Comparison of ENCODE assay signal across 17 cellular contexts in the genomic region with DNA sequence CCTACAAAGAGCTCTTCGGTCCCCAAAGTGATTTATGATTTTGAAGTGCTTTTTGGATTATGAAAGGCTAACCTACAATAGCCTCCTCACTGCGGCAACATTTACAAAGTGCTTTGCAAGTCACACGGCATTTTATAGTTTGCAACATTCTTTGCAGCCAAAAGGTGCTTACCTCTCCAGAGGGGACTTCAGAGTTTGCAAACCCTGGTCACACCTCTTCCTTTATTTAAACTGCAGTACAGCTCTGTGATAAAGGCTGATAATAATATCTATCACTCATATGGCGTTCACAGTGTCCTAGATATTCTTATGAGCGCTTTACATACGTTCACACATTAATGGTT. TPM values are rescaled to one million over a fixed set of nuclear protein-coding genes. Genes with fewer than 3 reads are reported as not detected.
DNase-seq lines count a peak whose midpoint lies in the region; ATAC-seq, FAIRE-seq and TF ChIP-seq lines count a peak whose summit lies in the region.
"Had no signal": no experiment of that assay in that cellular context is flagged by ENCODE, and none has a peak within 500 bp of the region (broad histone marks: within the 10 kb centered on the region; RNA-seq: fewer than 3 reads in every experiment).

No MANE protein-coding gene starts in this region.

- H3K27me3 ChIP-seq in K562 (ENCODE audit: control insufficient read depth in 2 of 2, insufficient read depth in 2 of 2, low read length in 2 of 2), result no peaks in the 10 kb centered on the region
- no peaks in the 10 kb centered on the region for H3K27me3 ChIP-seq in smooth muscle cell (ENCODE audit: low read depth)
- H3K27me3 ChIP-seq in foreskin keratinocyte, result no peaks in the 10 kb centered on the region
- H3K27me3 ChIP-seq: BE2C, brain microvascular endothelial cell, heart left ventricle had no signal

- TF ChIP-seq POLR2A in K562 (conservative IDR thresholded peaks at IDR 0.05), result no peak

- H3K9ac ChIP-seq in K562 (ENCODE audit: insufficient read depth in 1 of 2, low read depth in 2 of 2, low read length in 2 of 2) (no peak overlapping the region; a peak in 1 of 4 replicates), smooth muscle cell (ENCODE audit: low read depth) (no peak overlapping the region)

- H3K4me1 ChIP-seq in K562 (replicated peaks in 1 of 2; ENCODE audit: control insufficient read depth in 2 of 2, insufficient read depth in 2 of 2, low read length in 2 of 2) (peaks cover 37 to 47% of the 10 kb centered on the region in 2 experiments), smooth muscle cell (ENCODE audit: low read depth) (peaks cover 16% of the 10 kb centered on the region), foreskin keratinocyte (peaks cover 11% of the 10 kb centered on the region)
- H3K4me1 ChIP-seq: BE2C, psoas muscle had no signal

- H3K79me2 ChIP-seq in K562 (ENCODE audit: control insufficient read depth, insufficient read depth, low read length) (no peaks in the 10 kb centered on the region), smooth muscle cell (ENCODE audit: low read depth) (no peaks in the 10 kb centered on the region)

- H3K27ac Mint-ChIP-seq in HFFc6 (peak overlapping the region; percentile 57; the same call in 1 of the 2 replicates), mesothelial cell of epicardium (peak overlapping the region; percentile 98)
- H3K27ac Mint-ChIP-seq: activated CD4-positive, alpha-beta memory T cell treated with anti-CD3 and anti-CD28 coated beads, Interleukin-2, amount 10 ng/mL, durations not matched to agents 7 days and 5 days; activated naive CD4-positive, alpha-beta T cell treated with anti-CD3 and anti-CD28 coated beads, Interleukin-2, amount 50 U/mL, for 24 hours had no signal

- POLR2A ChIA-PET in K562 (lab: Yijun Ruan, JAX), result interaction anchor here (0.6 to 2.2 kb wide), 4 partner anchors 10 to 37 kb away, joined by 3 to 12 read pairs (median 3); no protein-coding TSS in a partner anchor

- peaks cover 27% of the 10 kb centered on the region for H3K4me1 Mint-ChIP-seq in HFFc6 (ENCODE audit: low read depth)
- peaks cover 46% of the 10 kb centered on the region for H3K4me1 Mint-ChIP-seq in mesothelial cell of epicardium

- TF ChIP-seq CTCF in HFFc6 (IDR thresholded peaks at IDR 0.05) (no peak), K562 (IDR thresholded peaks at IDR 0.05 in 2 of 3, conservative IDR thresholded peaks at IDR 0.05 in 1 of 3; ENCODE audit: insufficient read depth in 2 of 3, low read depth in 1 of 3, low read length in 3 of 3) (no peak), mesothelial cell of epicardium (IDR thresholded peaks at IDR 0.05; ENCODE audit: unreplicated experiment) (no peak), smooth muscle cell (IDR thresholded peaks at IDR 0.05; ENCODE audit: borderline replicate concordance, insufficient read depth, poor library complexity, severe bottlenecking) (no peak), foreskin keratinocyte (conservative IDR thresholded peaks at IDR 0.05) (no peak)

- peaks cover 7% of the 10 kb centered on the region for H3F3A ChIP-seq in smooth muscle cell (ENCODE audit: low read depth)

- H3K4me2 ChIP-seq in K562 (ENCODE audit: insufficient read depth, low read length) (no peak overlapping the region), smooth muscle cell (peak overlapping the region; percentile 68)

- no peak for TF ChIP-seq EP300 in K562 (IDR thresholded peaks at IDR 0.05; ENCODE audit: low read length)

- no peak overlapping the region for H3K4me3 ChIP-seq in K562
- H3K4me3 ChIP-seq in smooth muscle cell, result peak overlapping the region; percentile 14
- H3K4me3 ChIP-seq: heart left ventricle, psoas muscle had no signal

- H3K9me3 Mint-ChIP-seq in HFFc6 (no peaks in the 10 kb centered on the region), mesothelial cell of epicardium (no peaks in the 10 kb centered on the region)
- H3K9me3 Mint-ChIP-seq: activated CD4-positive, alpha-beta memory T cell treated with anti-CD3 and anti-CD28 coated beads, Interleukin-2, amount 10 ng/mL, durations not matched to agents 7 days and 5 days; activated naive CD4-positive, alpha-beta T cell treated with anti-CD3 and anti-CD28 coated beads, Interleukin-2, amount 50 U/mL, for 24 hours; activated T-cell treated with anti-CD3 and anti-CD28 coated beads, Interleukin-2, amount 50 U/mL, for 4 hours had no signal

- H3K36me3 ChIP-seq in K562 (ENCODE audit: control insufficient read depth, insufficient read depth, low read length) (no peaks in the 10 kb centered on the region), smooth muscle cell (ENCODE audit: low read depth) (no peaks in the 10 kb centered on the region)
- H3K36me3 ChIP-seq: BE2C, brain microvascular endothelial cell, heart left ventricle had no signal

- no TSS peak for BruUV-seq in K562 (replicated peaks; lab: Mats Ljungman, UMichigan)

- no peak overlapping the region for H3K27ac ChIP-seq in K562 (ENCODE audit: extremely low read depth, low read depth, low read length)
- H3K27ac ChIP-seq in smooth muscle cell (ENCODE audit: low read depth), result peak overlapping the region; percentile 64
- H3K27ac ChIP-seq in foreskin keratinocyte, result no peak overlapping the region
- H3K27ac ChIP-seq: brain microvascular endothelial cell, psoas muscle had no signal

- H3K27me3 Mint-ChIP-seq in HFFc6 (ENCODE audit: insufficient read depth), result peaks cover 12% of the 10 kb centered on the region
- no peaks in the 10 kb centered on the region for H3K27me3 Mint-ChIP-seq in mesothelial cell of epicardium (ENCODE audit: low read depth)
- H3K27me3 Mint-ChIP-seq: activated CD4-positive, alpha-beta memory T cell treated with anti-CD3 and anti-CD28 coated beads, Interleukin-2, amount 10 ng/mL, durations not matched to agents 7 days and 5 days; activated naive CD4-positive, alpha-beta T cell treated with anti-CD3 and anti-CD28 coated beads, Interleukin-2, amount 50 U/mL, for 24 hours had no signal

- WGBS in K562 (ENCODE audit: insufficient coverage, low coverage, missing lambda C conversion rate), result 34% methylated on average over 6 of the region's 6 CpGs
- 52% methylated on average over 6 of the region's 6 CpGs for WGBS in smooth muscle cell (ENCODE audit: low lambda C conversion rate)

- FAIRE-seq in K562 (lab: Jason Lieb, UNC), result no peak
- FAIRE-seq: RCC 7860 had no signal

- H3K4me3 Mint-ChIP-seq in HFFc6, result peak overlapping the region; percentile 43
- peak overlapping the region; percentile 27 for H3K4me3 Mint-ChIP-seq in mesothelial cell of epicardium
- H3K4me3 Mint-ChIP-seq: activated CD4-positive, alpha-beta memory T cell treated with anti-CD3 and anti-CD28 coated beads, Interleukin-2, amount 10 ng/mL, durations not matched to agents 7 days and 5 days; activated naive CD4-positive, alpha-beta T cell treated with anti-CD3 and anti-CD28 coated beads, Interleukin-2, amount 50 U/mL, for 24 hours; activated T-cell treated with anti-CD3 and anti-CD28 coated beads, Interleukin-2, amount 50 U/mL, for 4 hours had no signal

- intact Hi-C loops in K562 (cut with micrococcal nuclease), result loop anchor here (1.0 kb wide), 1 partner anchor 31 kb away; no protein-coding TSS in a partner anchor

- in situ Hi-C loops in K562 (cut with MboI), result no loop called here

- no peak for TF ChIP-seq RAD21 in K562 (CRISPR knock-in tag; conservative IDR thresholded peaks at IDR 0.05 in 1 of 2, IDR thresholded peaks at IDR 0.05 in 1 of 2)

- CTCF ChIA-PET in K562 (lab: Yijun Ruan, JAX; ENCODE audit: low intra/inter-chr PET ratio), result no interaction called here

- H2AFZ ChIP-seq in K562 (ENCODE audit: low read depth, low read length) (peak overlapping the region; percentile 77), smooth muscle cell (ENCODE audit: low read depth) (no peak overlapping the region)

- H3K9me3 ChIP-seq in K562 (replicated peaks; ENCODE audit: control insufficient read depth, insufficient read depth, low read depth, low read length) (no peaks in the 10 kb centered on the region), smooth muscle cell (replicated peaks; ENCODE audit: low read depth) (no peaks in the 10 kb centered on the region)
- H3K9me3 ChIP-seq: BE2C, heart left ventricle, psoas muscle had no signal

- ATAC-seq in K562 (no peak), GM18511 (IDR thresholded peaks at IDR 0.05; ENCODE audit: unreplicated experiment) (no peak), foreskin keratinocyte (no peak)
- ATAC-seq: activated T-cell treated with anti-CD3 and anti-CD28 coated beads, Interleukin-2, amount 50 U/mL, for 4 hours; heart left ventricle; psoas muscle had no signal

- no peak for DNase-seq in HFFc6
- DNase-seq in K562 (ENCODE audit: extremely low read depth in 1 of 4, low spot score in 3 of 4), result no peak
- DNase-seq in mesothelial cell of epicardium (ENCODE audit: low spot score in 2 of 2, unreplicated experiment in 2 of 2), result no peak
- DNase-seq in smooth muscle cell (lab: John Stamatoyannopoulos, UW; ENCODE audit: unreplicated experiment), result no peak
- no peak for DNase-seq in NCI-H774 (lab: John Stamatoyannopoulos, UW)
- no peak for DNase-seq in foreskin keratinocyte
- DNase-seq: activated CD4-positive, alpha-beta memory T cell treated with anti-CD3 and anti-CD28 coated beads, Interleukin-2, amount 10 ng/mL, durations not matched to agents 7 days and 5 days; activated T-cell treated with anti-CD3 and anti-CD28 coated beads, Interleukin-2, amount 50 U/mL, for 4 hours; BE2C; DMS153; heart left ventricle; psoas muscle had no signal

- no peaks in the 10 kb centered on the region for H4K20me1 ChIP-seq in K562 (replicated peaks; ENCODE audit: control insufficient read depth, insufficient read depth, low read length)
- no peaks in the 10 kb centered on the region for H4K20me1 ChIP-seq in smooth muscle cell (ENCODE audit: low read depth)

- no peaks in the 10 kb centered on the region for H3K36me3 Mint-ChIP-seq in HFFc6 (ENCODE audit: low read depth)
- no peaks in the 10 kb centered on the region for H3K36me3 Mint-ChIP-seq in mesothelial cell of epicardium
- H3K36me3 Mint-ChIP-seq: activated naive CD4-positive, alpha-beta T cell treated with anti-CD3 and anti-CD28 coated beads, Interleukin-2, amount 50 U/mL, for 24 hours had no signal

- no peaks in the 10 kb centered on the region for H3K9me1 ChIP-seq in K562 (ENCODE audit: control insufficient read depth, insufficient read depth, low read length)

RNA-seq across cellular contexts. Expression of gene CRB2, which starts 20.0 kb away (rescaled TPM):
- not detected for total RNA-seq in HFFc6 (2021; fragmentation: NEBNext Ultra II Directional; extraction: Animal tissue kit (Norgen Biotek cat#: 25700))
- total RNA-seq in K562 (2011; cell fraction: chromatin; rRNA removed; ENCODE audit: low replicate concordance), result 0.67 and 3.0 TPM in 2 replicates
- 2.5 and 3.2 TPM in 2 replicates for total RNA-seq in K562 (2011; cell fraction: nucleolus; rRNA removed)
- 0.76 and 0.88 TPM in 2 replicates for total RNA-seq in K562 (2011; cell fraction: nucleoplasm; rRNA removed)
- total RNA-seq in K562 (2014; rRNA removed) (0.53 and 0.64 TPM in 2 replicates), K562 (2014; rRNA removed; fragmentation: Illumina TruSeq; extraction: Trizol) (0.13 and 0.18 TPM in 2 replicates), K562 (2015; rRNA removed; fragmentation: Illumina TruSeq; extraction: Trizol) (0.25 and 0.38 TPM in 2 replicates), K562 (2021) (1.2 and 1.3 TPM in 2 replicates), mesothelial cell of epicardium (35.1 to 43.0 TPM (median 41.0 TPM) in 3 replicates), smooth muscle cell (3.1 and 3.8 TPM in 2 replicates), foreskin keratinocyte (not detected in 2 replicates)
- polyA plus RNA-seq in K562 (2011; rRNA removed) (0.18 and 0.28 TPM in 2 replicates), K562 (2014; fragmentation: Illumina TruSeq; extraction: Trizol) (0.13 and 0.29 TPM in 2 replicates), K562 (2014; fragmentation: Nextera tagmentation; extraction: Ambion mirVana) (not detected), K562 (2014; rRNA removed) (0.43 and 0.44 TPM in 2 replicates), smooth muscle cell (0.87 and 1.7 TPM in 2 replicates), foreskin keratinocyte (not detected in 2 replicates)
- polyA plus RNA-seq in K562 (2011; cell fraction: cytosol; rRNA removed), result 0.19 and 0.67 TPM in 2 replicates
- polyA plus RNA-seq in K562 (2011; cell fraction: nucleus; rRNA removed), result 1.3 and 2.9 TPM in 2 replicates
- 0.25 and 0.68 TPM in 2 replicates for polyA plus RNA-seq in K562 (2012)
- 0.24 and 0.91 TPM in 2 replicates for polyA minus RNA-seq in K562 (2011; rRNA and poly(A)+ RNA removed)
- polyA minus RNA-seq in K562 (2011; cell fraction: cytosol; rRNA and poly(A)+ RNA removed), result 1.3 and 2.3 TPM in 2 replicates
- polyA minus RNA-seq in K562 (2011; cell fraction: nucleus; rRNA and poly(A)+ RNA removed), result 1.1 and 1.2 TPM in 2 replicates
- total RNA-seq: fibroblast of lung had no signal
- polyA plus RNA-seq: fibroblast of lung, heart left ventricle had no signal
